Comparison of ENCODE assay signal across 8 cellular contexts in the genomic region with DNA sequence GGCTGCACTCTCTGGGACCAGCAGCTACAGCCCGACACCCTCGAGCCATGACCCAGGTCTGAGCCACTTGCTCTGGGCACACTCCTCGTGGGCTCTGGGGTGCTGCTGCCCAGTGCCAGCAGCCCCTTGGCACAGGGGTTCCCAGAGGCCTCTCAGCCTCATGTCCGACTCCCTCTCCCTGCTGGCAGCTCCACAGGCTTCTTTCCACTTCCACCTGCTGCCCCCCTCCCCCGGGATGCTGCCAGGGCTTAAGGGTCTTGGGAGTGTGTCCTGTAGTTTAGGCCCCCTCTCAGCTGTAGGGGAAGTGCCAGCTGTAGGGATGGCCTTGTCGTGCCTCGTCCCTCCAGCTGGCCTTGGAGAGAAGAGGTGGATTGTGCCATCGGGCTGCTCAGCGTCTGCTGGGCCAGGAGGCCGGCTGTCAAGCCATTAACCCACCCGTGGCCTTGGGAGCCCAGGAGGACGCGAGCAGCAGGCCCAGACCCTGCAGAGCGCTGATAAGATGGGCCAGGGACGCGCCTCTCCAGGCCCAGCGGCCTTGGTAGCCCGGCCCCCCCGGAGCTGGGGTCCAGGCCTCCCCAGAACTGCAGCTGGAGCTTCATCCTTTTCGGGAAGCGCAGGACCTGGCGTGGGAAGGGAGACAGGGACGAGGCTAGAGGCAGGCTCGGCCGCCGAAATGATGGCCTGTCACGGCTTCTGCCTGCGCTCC. TPM values are rescaled to one million over a fixed set of nuclear protein-coding genes. Genes with fewer than 3 reads are reported as not detected.
DNase-seq lines count a peak whose midpoint lies in the region; ATAC-seq and TF ChIP-seq lines count a peak whose summit lies in the region.

No MANE protein-coding gene starts in this region.

- H3K4me3 ChIP-seq in HUES48 (ENCODE audit: low read depth, low read length) (peak overlapping the region; percentile 77), adipocyte (ENCODE audit: low read length) (peak overlapping the region; percentile 80), iPS-15b (ENCODE audit: low read depth, low read length) (peak overlapping the region; percentile 59)

- no peak for ATAC-seq in stimulated activated effector memory CD8-positive, alpha-beta T cell treated with anti-CD3 and anti-CD28 coated beads, Interleukin-12 subunit alpha, Interleukin-12 subunit beta, amount 100 ng/mL, for 72 hours
- ATAC-seq in HG02571 (IDR thresholded peaks at IDR 0.05; ENCODE audit: unreplicated experiment) = no peak

- H3K9me3 ChIP-seq in HUES48 (ENCODE audit: control insufficient read depth, insufficient read depth, low read length) = peaks cover 13% of the 10 kb centered on the region; the same call in 1 of the 2 replicates
- peaks cover 7% of the 10 kb centered on the region for H3K9me3 ChIP-seq in adipocyte (ENCODE audit: control insufficient read depth, low read length)
- H3K9me3 ChIP-seq in iPS-15b (ENCODE audit: control insufficient read depth, insufficient read depth, low read length) = no peaks in the 10 kb centered on the region

- in situ Hi-C loops in GM13976 (cut with MboI; ENCODE audit: low sequenced_read_pairs, unreplicated experiment) = no loop called here

- no peaks in the 10 kb centered on the region for H3K9me3 Mint-ChIP-seq in stimulated activated effector memory CD8-positive, alpha-beta T cell treated with anti-CD3 and anti-CD28 coated beads, Interleukin-12 subunit alpha, Interleukin-12 subunit beta, amount 100 ng/mL, for 72 hours

- no peak overlapping the region for H3K27ac ChIP-seq in HUES48 (ENCODE audit: low read depth, low read length)

- H3K4me1 ChIP-seq in HUES48 (ENCODE audit: control insufficient read depth, insufficient read depth, low read length) (no peaks in the 10 kb centered on the region), adipocyte (ENCODE audit: control insufficient read depth, insufficient read depth, low read length) (peaks cover 2% of the 10 kb centered on the region), iPS-15b (ENCODE audit: control insufficient read depth, insufficient read depth, low read length) (no peaks in the 10 kb centered on the region)

- H3K36me3 ChIP-seq in HUES48 (ENCODE audit: control insufficient read depth, insufficient read depth, low read length) (0 out of 2 replicates have a peak, but pooled peaks cover 3% of the 10 kb centered on the region), adipocyte (ENCODE audit: control insufficient read depth, insufficient read depth, low read length, severe bottlenecking) (no peaks in the 10 kb centered on the region), iPS-15b (ENCODE audit: control insufficient read depth, insufficient read depth, low read length) (no peaks in the 10 kb centered on the region)

- peak overlapping the region; percentile 67 for H3K4me3 Mint-ChIP-seq in stimulated activated effector memory CD8-positive, alpha-beta T cell treated with anti-CD3 and anti-CD28 coated beads, Interleukin-12 subunit alpha, Interleukin-12 subunit beta, amount 100 ng/mL, for 72 hours

- TF ChIP-seq CTCF in GM13976 (IDR thresholded peaks at IDR 0.05; ENCODE audit: borderline replicate concordance, control extremely low read depth, extremely low read depth, insufficient read depth, missing control alignments) = no peak

- H3K27me3 ChIP-seq in HUES48 (ENCODE audit: control insufficient read depth, insufficient read depth, low read length) (no peaks in the 10 kb centered on the region), adipocyte (replicated peaks; ENCODE audit: control insufficient read depth, insufficient read depth, low read length) (peaks cover 4% of the 10 kb centered on the region), iPS-15b (ENCODE audit: control insufficient read depth, insufficient read depth, low read length) (peaks cover 24% of the 10 kb centered on the region)

- H3K9ac ChIP-seq in HUES48 (ENCODE audit: low read depth, low read length) = no peak overlapping the region
- H3K9ac ChIP-seq in adipocyte (ENCODE audit: low read length) = peak overlapping the region; percentile 84
- no peak overlapping the region for H3K9ac ChIP-seq in iPS-15b (ENCODE audit: low read depth, low read length)

- DNase-seq in adipocyte (ENCODE audit: low read depth) (no peak), cerebellum (ENCODE audit: low spot score) (no peak), GM13976 (ENCODE audit: low spot score) (no peak), NOMO-1 treated with DMSO at 0.1 percent for 48 hours (lab: John Stamatoyannopoulos, UW; ENCODE audit: unreplicated experiment) (no peak)
- DNase-seq in stimulated activated effector memory CD8-positive, alpha-beta T cell treated with anti-CD3 and anti-CD28 coated beads, Interleukin-12 subunit alpha, Interleukin-12 subunit beta, amount 100 ng/mL, for 72 hours (ENCODE audit: low spot score in 2 of 2) = no peak

- H3K4me1 Mint-ChIP-seq in stimulated activated effector memory CD8-positive, alpha-beta T cell treated with anti-CD3 and anti-CD28 coated beads, Interleukin-12 subunit alpha, Interleukin-12 subunit beta, amount 100 ng/mL, for 72 hours = peaks cover 25% of the 10 kb centered on the region

- H3K36me3 Mint-ChIP-seq in stimulated activated effector memory CD8-positive, alpha-beta T cell treated with anti-CD3 and anti-CD28 coated beads, Interleukin-12 subunit alpha, Interleukin-12 subunit beta, amount 100 ng/mL, for 72 hours = no peaks in the 10 kb centered on the region

- no peak overlapping the region for H3K27ac Mint-ChIP-seq in stimulated activated effector memory CD8-positive, alpha-beta T cell treated with anti-CD3 and anti-CD28 coated beads, Interleukin-12 subunit alpha, Interleukin-12 subunit beta, amount 100 ng/mL, for 72 hours

RNA-seq across cellular contexts. Expression of a gene that starts 1.0 kb away (rescaled TPM):
- total RNA-seq in cerebellum = 8.2 TPM

RNA-seq across cellular contexts. Expression of a gene that starts 44.1 kb away (rescaled TPM):
- total RNA-seq in cerebellum = 14.7 TPM

RNA-seq across cellular contexts. Expression of a gene that starts 49.2 kb away (rescaled TPM):
- not detected for total RNA-seq in cerebellum
